Comparison of ENCODE assay signal across 29 cellular contexts in the genomic region with DNA sequence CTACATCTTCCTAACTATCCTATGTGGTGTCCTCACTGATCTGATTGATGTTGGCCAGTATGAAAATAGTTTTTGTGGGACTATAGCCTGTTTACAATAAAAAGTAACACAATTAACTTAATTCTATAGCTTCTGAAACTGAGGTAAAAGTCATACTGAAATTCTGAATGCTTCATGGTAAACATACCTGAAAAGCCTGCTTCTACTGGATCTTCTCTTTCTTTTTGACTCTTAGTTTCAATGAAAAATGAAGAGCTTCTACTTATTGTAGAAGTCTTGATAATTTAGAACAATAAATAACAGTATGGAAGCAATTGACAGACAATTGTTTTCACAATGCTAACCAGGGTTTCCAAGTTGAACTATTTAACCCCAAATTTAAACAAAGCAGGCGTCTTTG.
"Had no signal": no experiment of that assay in that cellular context is flagged by ENCODE, and none has a peak within 500 bp of the region (broad histone marks: within the 10 kb centered on the region; RNA-seq: fewer than 3 reads in every experiment).

No MANE protein-coding gene starts in this region.

- H3K27ac Mint-ChIP-seq: activated CD4-positive, alpha-beta memory T cell treated with anti-CD3 and anti-CD28 coated beads for 36 hours; activated CD4-positive, alpha-beta T cell treated with anti-CD3 and anti-CD28 coated beads for 36 hours; activated CD4-positive, alpha-beta T cell treated with anti-CD3 and anti-CD28 coated beads, Interleukin-2, amount 10 ng/mL, durations not matched to agents 24 days and 14 days; activated CD8-positive, alpha-beta memory T cell treated with anti-CD3 and anti-CD28 coated beads, Interleukin-2, amount 10 ng/mL, durations not matched to agents 7 days and 5 days; activated CD8-positive, alpha-beta T cell treated with anti-CD3 and anti-CD28 coated beads, Interleukin-2, amount 10 ng/mL, durations not matched to agents 7 days and 5 days; activated naive CD8-positive, alpha-beta T cell; activated T-helper 1 cell treated with anti-CD3 and anti-CD28 coated beads, Interleukin-12 subunit alpha, Interleukin-12 subunit beta, Interleukin-2, Interleukin-4 antibody, amounts not matched to agents 30 ng/mL and 10 ng/mL and 1 ng/mL, durations not matched to agents 14 hours and 24 hours and 36 hours; activated T-helper 2 cell treated with anti-CD3 and anti-CD28 coated beads, Interferon-gamma antibody, Interleukin-2, Interleukin-4, amounts not matched to agents 10 μg/mL and 5 μg/mL and 100 μg/mL, durations not matched to agents 14 hours and 24 hours and 36 hours; dendritic cell treated with granulocyte-macrophage colony-stimulating factor and Interleukin-4, amounts not matched to agents 40 ng/mL and 50 ng/mL, for 4 days; endodermal cell had no signal

- H3K4me3 Mint-ChIP-seq: activated CD4-positive, alpha-beta memory T cell treated with anti-CD3 and anti-CD28 coated beads for 36 hours; activated CD4-positive, alpha-beta T cell treated with anti-CD3 and anti-CD28 coated beads for 36 hours; activated CD4-positive, alpha-beta T cell treated with anti-CD3 and anti-CD28 coated beads, Interleukin-2, amount 10 ng/mL, durations not matched to agents 24 days and 14 days; activated CD8-positive, alpha-beta memory T cell treated with anti-CD3 and anti-CD28 coated beads, Interleukin-2, amount 10 ng/mL, durations not matched to agents 7 days and 5 days; activated CD8-positive, alpha-beta T cell treated with anti-CD3 and anti-CD28 coated beads, Interleukin-2, amount 10 ng/mL, durations not matched to agents 7 days and 5 days; activated naive CD8-positive, alpha-beta T cell; activated T-helper 1 cell treated with anti-CD3 and anti-CD28 coated beads, Interleukin-12 subunit alpha, Interleukin-12 subunit beta, Interleukin-2, Interleukin-4 antibody, amounts not matched to agents 30 ng/mL and 10 ng/mL and 1 ng/mL, durations not matched to agents 14 hours and 24 hours and 36 hours; central memory CD8-positive, alpha-beta T cell; dendritic cell treated with granulocyte-macrophage colony-stimulating factor and Interleukin-4, amounts not matched to agents 40 ng/mL and 50 ng/mL, for 4 days; endodermal cell had no signal

- H3K27me3 Mint-ChIP-seq: activated CD4-positive, alpha-beta memory T cell treated with anti-CD3 and anti-CD28 coated beads for 36 hours; activated CD4-positive, alpha-beta T cell treated with anti-CD3 and anti-CD28 coated beads, Interleukin-2, amount 10 ng/mL, durations not matched to agents 24 days and 14 days; activated CD8-positive, alpha-beta memory T cell treated with anti-CD3 and anti-CD28 coated beads, Interleukin-2, amount 10 ng/mL, durations not matched to agents 7 days and 5 days; central memory CD8-positive, alpha-beta T cell; dendritic cell treated with granulocyte-macrophage colony-stimulating factor and Interleukin-4, amounts not matched to agents 40 ng/mL and 50 ng/mL, for 4 days had no signal

- H3K4me3 ChIP-seq: coronary artery, dorsolateral prefrontal cortex had no signal

- ATAC-seq: activated CD4-positive, alpha-beta T cell treated with anti-CD3 and anti-CD28 coated beads for 36 hours; activated CD8-positive, alpha-beta memory T cell treated with anti-CD3 and anti-CD28 coated beads, Interleukin-2, amount 10 ng/mL, durations not matched to agents 7 days and 5 days; activated CD8-positive, alpha-beta T cell treated with anti-CD3 and anti-CD28 coated beads, Interleukin-2, amount 10 ng/mL, durations not matched to agents 7 days and 5 days; esophagus mucosa had no signal

- H3K36me3 ChIP-seq: brain microvascular endothelial cell had no signal

- H3K27me3 ChIP-seq: brain microvascular endothelial cell, dorsolateral prefrontal cortex had no signal

- H3K36me3 Mint-ChIP-seq: activated CD4-positive, alpha-beta memory T cell treated with anti-CD3 and anti-CD28 coated beads for 36 hours; activated CD8-positive, alpha-beta memory T cell treated with anti-CD3 and anti-CD28 coated beads, Interleukin-2, amount 10 ng/mL, durations not matched to agents 7 days and 5 days; activated naive CD8-positive, alpha-beta T cell had no signal

- H3K27ac ChIP-seq: brain microvascular endothelial cell, coronary artery, dorsolateral prefrontal cortex had no signal

- H3K9me3 Mint-ChIP-seq: activated CD4-positive, alpha-beta memory T cell treated with anti-CD3 and anti-CD28 coated beads for 36 hours; activated CD4-positive, alpha-beta T cell treated with anti-CD3 and anti-CD28 coated beads, Interleukin-2, amount 10 ng/mL, durations not matched to agents 24 days and 14 days; activated T-helper 1 cell treated with anti-CD3 and anti-CD28 coated beads, Interleukin-12 subunit alpha, Interleukin-12 subunit beta, Interleukin-2, Interleukin-4 antibody, amounts not matched to agents 30 ng/mL and 10 ng/mL and 1 ng/mL, durations not matched to agents 14 hours and 24 hours and 36 hours; activated T-helper 2 cell treated with anti-CD3 and anti-CD28 coated beads, Interferon-gamma antibody, Interleukin-2, Interleukin-4, amounts not matched to agents 10 μg/mL and 5 μg/mL and 100 μg/mL, durations not matched to agents 14 hours and 24 hours and 36 hours; dendritic cell treated with granulocyte-macrophage colony-stimulating factor and Interleukin-4, amounts not matched to agents 40 ng/mL and 50 ng/mL, for 4 days; endodermal cell had no signal

- DNase-seq: activated CD4-positive, alpha-beta memory T cell treated with anti-CD3 and anti-CD28 coated beads for 36 hours; activated CD4-positive, alpha-beta T cell treated with anti-CD3 and anti-CD28 coated beads for 36 hours; activated CD4-positive, alpha-beta T cell treated with anti-CD3 and anti-CD28 coated beads, Interleukin-2, amount 10 ng/mL, durations not matched to agents 24 days and 14 days; activated CD4-positive, CD25-positive, alpha-beta regulatory T cell; activated CD4-positive, CD25-positive, alpha-beta regulatory T cell treated with anti-CD3 and anti-CD28 coated beads, Interleukin-2, amount 50 U/mL, for 72 hours; activated CD8-positive, alpha-beta memory T cell treated with anti-CD3 and anti-CD28 coated beads, Interleukin-2, amount 10 ng/mL, durations not matched to agents 7 days and 5 days; activated CD8-positive, alpha-beta memory T cell treated with anti-CD3 and anti-CD28 coated beads, Interleukin-2, amount 50 U/mL, for 4 hours; activated CD8-positive, alpha-beta T cell treated with anti-CD3 and anti-CD28 coated beads, Interleukin-2, amount 10 ng/mL, durations not matched to agents 7 days and 5 days; activated gamma-delta T cell; activated naive CD4-positive, alpha-beta T cell; activated naive CD4-positive, alpha-beta T cell treated with anti-CD3 and anti-CD28 coated beads, Interleukin-2, amount 50 U/mL, for 16 hours; activated T-cell treated with anti-CD3 and anti-CD28 coated beads, Interleukin-2, amount 50 U/mL, for 1 hour; activated T-cell treated with anti-CD3 and anti-CD28 coated beads, Interleukin-2, amount 50 U/mL, for 48 hours; amniotic stem cell; anterior cingulate cortex; brain microvascular endothelial cell; dorsolateral prefrontal cortex; effector memory CD4-positive, alpha-beta T cell; endodermal cell; foreskin fibroblast; head of caudate nucleus; hippocampal formation had no signal

- H3K4me1 Mint-ChIP-seq: activated CD4-positive, alpha-beta T cell treated with anti-CD3 and anti-CD28 coated beads for 36 hours; activated CD4-positive, alpha-beta T cell treated with anti-CD3 and anti-CD28 coated beads, Interleukin-2, amount 10 ng/mL, durations not matched to agents 24 days and 14 days; activated CD8-positive, alpha-beta memory T cell treated with anti-CD3 and anti-CD28 coated beads, Interleukin-2, amount 10 ng/mL, durations not matched to agents 7 days and 5 days; central memory CD8-positive, alpha-beta T cell; endodermal cell had no signal
